ENCODE assay signal across 1 cellular context in genomic region chr2:102065675-102066252, GRCh38.
TF ChIP-seq lines count a peak whose summit lies in the region.

No MANE protein-coding gene starts in this region.

TF ChIP-seq in HepG2, 621 proteins besides CTCF, POLR2A, EP300 and RAD21 (continued from another document):
- TF ChIP-seq SMC3 (IDR thresholded peaks at IDR 0.05; ENCODE audit: low read length) = peak; percentile 31; the same call in 1 of the 2 replicates
- peak; percentile 38 for TF ChIP-seq XRCC5 (optimal IDR thresholded peaks at IDR 0.05; ENCODE audit: low read length)
- TF ChIP-seq ZNF782 (CRISPR knock-in tag; IDR thresholded peaks at IDR 0.05; ENCODE audit: borderline replicate concordance) = 0 out of 2 replicates have a peak, but pooled peaks have one; percentile 50
- TF ChIP-seq MED1 (CRISPR knock-in tag; IDR thresholded peaks at IDR 0.05) = peak; percentile 91
- TF ChIP-seq, protein P1, sequence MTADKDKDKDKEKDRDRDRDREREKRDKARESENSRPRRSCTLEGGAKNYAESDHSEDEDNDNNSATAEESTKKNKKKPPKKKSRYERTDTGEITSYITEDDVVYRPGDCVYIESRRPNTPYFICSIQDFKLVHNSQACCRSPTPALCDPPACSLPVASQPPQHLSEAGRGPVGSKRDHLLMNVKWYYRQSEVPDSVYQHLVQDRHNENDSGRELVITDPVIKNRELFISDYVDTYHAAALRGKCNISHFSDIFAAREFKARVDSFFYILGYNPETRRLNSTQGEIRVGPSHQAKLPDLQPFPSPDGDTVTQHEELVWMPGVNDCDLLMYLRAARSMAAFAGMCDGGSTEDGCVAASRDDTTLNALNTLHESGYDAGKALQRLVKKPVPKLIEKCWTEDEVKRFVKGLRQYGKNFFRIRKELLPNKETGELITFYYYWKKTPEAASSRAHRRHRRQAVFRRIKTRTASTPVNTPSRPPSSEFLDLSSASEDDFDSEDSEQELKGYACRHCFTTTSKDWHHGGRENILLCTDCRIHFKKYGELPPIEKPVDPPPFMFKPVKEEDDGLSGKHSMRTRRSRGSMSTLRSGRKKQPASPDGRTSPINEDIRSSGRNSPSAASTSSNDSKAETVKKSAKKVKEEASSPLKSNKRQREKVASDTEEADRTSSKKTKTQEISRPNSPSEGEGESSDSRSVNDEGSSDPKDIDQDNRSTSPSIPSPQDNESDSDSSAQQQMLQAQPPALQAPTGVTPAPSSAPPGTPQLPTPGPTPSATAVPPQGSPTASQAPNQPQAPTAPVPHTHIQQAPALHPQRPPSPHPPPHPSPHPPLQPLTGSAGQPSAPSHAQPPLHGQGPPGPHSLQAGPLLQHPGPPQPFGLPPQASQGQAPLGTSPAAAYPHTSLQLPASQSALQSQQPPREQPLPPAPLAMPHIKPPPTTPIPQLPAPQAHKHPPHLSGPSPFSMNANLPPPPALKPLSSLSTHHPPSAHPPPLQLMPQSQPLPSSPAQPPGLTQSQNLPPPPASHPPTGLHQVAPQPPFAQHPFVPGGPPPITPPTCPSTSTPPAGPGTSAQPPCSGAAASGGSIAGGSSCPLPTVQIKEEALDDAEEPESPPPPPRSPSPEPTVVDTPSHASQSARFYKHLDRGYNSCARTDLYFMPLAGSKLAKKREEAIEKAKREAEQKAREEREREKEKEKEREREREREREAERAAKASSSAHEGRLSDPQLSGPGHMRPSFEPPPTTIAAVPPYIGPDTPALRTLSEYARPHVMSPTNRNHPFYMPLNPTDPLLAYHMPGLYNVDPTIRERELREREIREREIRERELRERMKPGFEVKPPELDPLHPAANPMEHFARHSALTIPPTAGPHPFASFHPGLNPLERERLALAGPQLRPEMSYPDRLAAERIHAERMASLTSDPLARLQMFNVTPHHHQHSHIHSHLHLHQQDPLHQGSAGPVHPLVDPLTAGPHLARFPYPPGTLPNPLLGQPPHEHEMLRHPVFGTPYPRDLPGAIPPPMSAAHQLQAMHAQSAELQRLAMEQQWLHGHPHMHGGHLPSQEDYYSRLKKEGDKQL (CRISPR knock-in tag; IDR thresholded peaks at IDR 0.05; ENCODE audit: low read depth) = peak; percentile 56; the same call in 1 of the 2 replicates
- peak; percentile 73 for TF ChIP-seq BCL6 (CRISPR knock-in tag; IDR thresholded peaks at IDR 0.05)
- no peak for TF ChIP-seq TMF1 (CRISPR knock-in tag; IDR thresholded peaks at IDR 0.05; ENCODE audit: low read depth)
- TF ChIP-seq HNRNPLL (IDR thresholded peaks at IDR 0.05; ENCODE audit: low read depth, low read length, poor library complexity, severe bottlenecking) = no peak
- peak; percentile 86 for TF ChIP-seq MAX (IDR thresholded peaks at IDR 0.05)
- TF ChIP-seq ZSCAN29 (CRISPR knock-in tag; conservative IDR thresholded peaks at IDR 0.05) = 0 out of 2 replicates have a peak, but pooled peaks have one; percentile 23
- no peak for TF ChIP-seq RORA (CRISPR knock-in tag; IDR thresholded peaks at IDR 0.05)
- TF ChIP-seq NCOA2 (CRISPR knock-in tag; IDR thresholded peaks at IDR 0.05) = peak; percentile 85
- 0 out of 2 replicates have a peak, but pooled peaks have one; percentile 24 for TF ChIP-seq ZNF607 (CRISPR knock-in tag; IDR thresholded peaks at IDR 0.05; ENCODE audit: borderline replicate concordance)
- peak; percentile 90 for TF ChIP-seq ZNF281 (CRISPR knock-in tag; IDR thresholded peaks at IDR 0.05; ENCODE audit: borderline replicate concordance)
- no peak for TF ChIP-seq UBTF (CRISPR knock-in tag; IDR thresholded peaks at IDR 0.05)
- TF ChIP-seq ZBTB2 (CRISPR knock-in tag; IDR thresholded peaks at IDR 0.05; ENCODE audit: low read depth) = no peak
- TF ChIP-seq ZMYM4 (CRISPR knock-in tag; IDR thresholded peaks at IDR 0.05) = peak; percentile 89
